ENCODE assay signal across 31 cellular contexts in the genomic region with DNA sequence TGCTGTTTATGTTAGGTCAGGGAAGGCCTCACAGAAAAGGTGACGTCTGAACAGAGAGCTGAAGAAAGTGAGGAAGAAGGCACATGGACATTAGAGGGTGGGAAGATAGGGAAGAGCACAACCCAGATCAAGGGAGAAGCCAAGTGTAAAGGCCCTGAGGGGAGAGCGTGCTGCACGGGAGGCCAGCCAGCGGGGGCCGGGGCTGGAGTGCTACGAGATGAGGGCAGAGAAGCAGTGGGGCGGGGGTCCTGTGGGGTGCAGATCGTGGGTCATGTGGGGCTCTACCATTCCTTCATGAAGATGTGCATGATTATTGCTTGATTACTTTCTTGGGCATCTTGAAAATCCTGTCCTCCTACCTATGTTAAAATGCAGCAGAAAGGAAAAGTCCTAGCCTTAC. TPM values are rescaled to one million over a fixed set of nuclear protein-coding genes. Genes with fewer than 3 reads are reported as not detected.
"Had no signal": no experiment of that assay in that cellular context is flagged by ENCODE, and none has a peak within 500 bp of the region (broad histone marks: within the 10 kb centered on the region; RNA-seq: fewer than 3 reads in every experiment).

No MANE protein-coding gene starts in this region.

- H3K27ac ChIP-seq: stomach, suprapubic skin, testis, thoracic aorta, thyroid gland, tibial artery, tibial nerve, transverse colon, upper lobe of left lung, upper lobe of right lung, uterus, vagina had no signal

- H3K36me3 ChIP-seq: suprapubic skin, thoracic aorta, thyroid gland, transverse colon, uterus had no signal

- H3K27me3 Mint-ChIP-seq: stimulated activated memory B cell treated with anti-CD40 and anti-IgM and Interleukin-4, amounts not matched to agents 10 μg/mL and 1 μg/mL and 100 μg/mL, for 72 hours; stimulated activated naive B cell treated with anti-CD40 and anti-IgM and Interleukin-4, amounts not matched to agents 10 μg/mL and 1 μg/mL and 100 μg/mL, for 72 hours; stimulated activated naive CD8-positive, alpha-beta T cell treated with anti-CD3 and anti-CD28 coated beads, Interleukin-15, amount 100 ng/mL, for 72 hours; stimulated activated naive CD8-positive, alpha-beta T cell treated with anti-CD3 and anti-CD28 coated beads, Interleukin-15, Interleukin-2, amounts not matched to agents 100 ng/mL and 50 ng/mL, for 24 hours; type B pancreatic cell had no signal

- H3K4me1 Mint-ChIP-seq: stimulated activated memory B cell treated with anti-CD40 and anti-IgM and Interleukin-4, amounts not matched to agents 10 μg/mL and 1 μg/mL and 100 μg/mL, for 72 hours; stimulated activated naive B cell treated with anti-CD40 and anti-IgM and Interleukin-4, amounts not matched to agents 10 μg/mL and 1 μg/mL and 100 μg/mL, for 72 hours had no signal

- FAIRE-seq: urothelium cell line had no signal

- H3K9me3 ChIP-seq: stomach, suprapubic skin, testis, thoracic aorta, thyroid gland, tibial artery, tibial nerve, transverse colon, upper lobe of left lung, upper lobe of right lung, uterus, vagina had no signal

- H3K9me3 Mint-ChIP-seq: stimulated activated effector memory CD8-positive, alpha-beta T cell treated with anti-CD3 and anti-CD28 coated beads, Interleukin-12 subunit alpha, Interleukin-12 subunit beta, amount 100 ng/mL, for 72 hours; stimulated activated memory B cell treated with anti-CD40 and anti-IgM and Interleukin-4, amounts not matched to agents 10 μg/mL and 1 μg/mL and 100 μg/mL, for 72 hours; stimulated activated naive B cell treated with anti-CD40 and anti-IgM and Interleukin-4, amounts not matched to agents 10 μg/mL and 1 μg/mL and 100 μg/mL, for 72 hours; stimulated activated naive CD8-positive, alpha-beta T cell treated with anti-CD3 and anti-CD28 coated beads, Interleukin-15, amount 100 ng/mL, for 72 hours; stimulated activated naive CD8-positive, alpha-beta T cell treated with anti-CD3 and anti-CD28 coated beads, Interleukin-15, Interleukin-2, amounts not matched to agents 100 ng/mL and 50 ng/mL, for 24 hours; type B pancreatic cell had no signal

- H3K27ac Mint-ChIP-seq: stimulated activated effector memory CD8-positive, alpha-beta T cell treated with anti-CD3 and anti-CD28 coated beads, Interleukin-12 subunit alpha, Interleukin-12 subunit beta, amount 100 ng/mL, for 72 hours; stimulated activated memory B cell treated with anti-CD40 and anti-IgM and Interleukin-4, amounts not matched to agents 10 μg/mL and 1 μg/mL and 100 μg/mL, for 72 hours; stimulated activated naive B cell treated with anti-CD40 and anti-IgM and Interleukin-4, amounts not matched to agents 10 μg/mL and 1 μg/mL and 100 μg/mL, for 72 hours; stimulated activated naive CD8-positive, alpha-beta T cell treated with anti-CD3 and anti-CD28 coated beads, Interleukin-15, Interleukin-2, amounts not matched to agents 100 ng/mL and 50 ng/mL, for 24 hours; type B pancreatic cell had no signal

- H3K4me3 ChIP-seq: stomach, suprapubic skin, testis, thoracic aorta, thyroid gland, tibial artery, tibial nerve, transverse colon, upper lobe of left lung, upper lobe of right lung, uterus, vagina had no signal

- H3K4me1 ChIP-seq: stomach, testis, thyroid gland, tibial artery, tibial nerve, upper lobe of left lung, upper lobe of right lung, uterus, vagina had no signal

- H3K27me3 ChIP-seq: stomach, suprapubic skin, testis, thyroid gland, tibial artery, tibial nerve, transverse colon, upper lobe of left lung, upper lobe of right lung, uterus, vagina had no signal

- DNase-seq: stimulated activated CD4-positive, alpha-beta T cell treated with anti-CD3 and anti-CD28 coated beads, Interleukin-2, amount 100 ng/mL, for 48 hours; stimulated activated CD4-positive, alpha-beta T cell treated with anti-CD3 and anti-CD28 coated beads, Interleukin-4, amount 100 ng/mL, for 1 hour; stimulated activated CD4-positive, alpha-beta T cell treated with anti-CD3 and anti-CD28 coated beads, Interleukin-4, amount 100 ng/mL, for 24 hours; stimulated activated CD4-positive, alpha-beta T cell treated with anti-CD3 and anti-CD28 coated beads, Interleukin-4, amount 100 ng/mL, for 4 hours; stimulated activated CD8-positive, alpha-beta memory T cell treated with anti-CD3 and anti-CD28 coated beads, Interleukin-4, amount 100 ng/mL, for 48 hours; stimulated activated naive B cell treated with anti-CD40 and anti-IgM and Interleukin-4, amounts not matched to agents 10 μg/mL and 1 μg/mL and 100 μg/mL, for 72 hours; stimulated activated naive CD4-positive, alpha-beta T cell; stimulated activated naive CD4-positive, alpha-beta T cell treated with Interleukin-2 at 50 U/mL for 16 hours; stimulated activated naive CD8-positive, alpha-beta T cell treated with anti-CD3 and anti-CD28 coated beads, Interleukin-15, amount 100 ng/mL, for 72 hours; stimulated activated naive CD8-positive, alpha-beta T cell treated with anti-CD3 and anti-CD28 coated beads, Interleukin-15, Interleukin-2, amounts not matched to agents 100 U/mL and 50 U/mL, for 24 hours; stomach; substantia nigra; testis; thyroid gland; tibial artery; transverse colon; trophoblast cell; upper lobe of right lung; uterus had no signal

- ATAC-seq: stimulated activated effector memory CD8-positive, alpha-beta T cell treated with anti-CD3 and anti-CD28 coated beads, Interleukin-12 subunit alpha, Interleukin-12 subunit beta, amount 100 ng/mL, for 72 hours; stimulated activated memory B cell treated with anti-CD40 and anti-IgM and Interleukin-4, amounts not matched to agents 10 μg/mL and 1 μg/mL and 100 μg/mL, for 72 hours; stimulated activated naive B cell treated with anti-CD40 and anti-IgM and Interleukin-4, amounts not matched to agents 10 μg/mL and 1 μg/mL and 100 μg/mL, for 72 hours; stimulated activated naive CD8-positive, alpha-beta T cell treated with anti-CD3 and anti-CD28 coated beads, Interleukin-15, amount 100 ng/mL, for 72 hours; stimulated activated naive CD8-positive, alpha-beta T cell treated with anti-CD3 and anti-CD28 coated beads, Interleukin-15, Interleukin-2, amounts not matched to agents 100 U/mL and 50 U/mL, for 24 hours; upper lobe of right lung had no signal

- H3K4me3 Mint-ChIP-seq: stimulated activated effector memory CD8-positive, alpha-beta T cell treated with anti-CD3 and anti-CD28 coated beads, Interleukin-12 subunit alpha, Interleukin-12 subunit beta, amount 100 ng/mL, for 72 hours; stimulated activated memory B cell treated with anti-CD40 and anti-IgM and Interleukin-4, amounts not matched to agents 10 μg/mL and 1 μg/mL and 100 μg/mL, for 72 hours; stimulated activated naive B cell treated with anti-CD40 and anti-IgM and Interleukin-4, amounts not matched to agents 10 μg/mL and 1 μg/mL and 100 μg/mL, for 72 hours; stimulated activated naive CD8-positive, alpha-beta T cell treated with anti-CD3 and anti-CD28 coated beads, Interleukin-15, amount 100 ng/mL, for 72 hours; stimulated activated naive CD8-positive, alpha-beta T cell treated with anti-CD3 and anti-CD28 coated beads, Interleukin-15, Interleukin-2, amounts not matched to agents 100 ng/mL and 50 ng/mL, for 24 hours; type B pancreatic cell had no signal

RNA-seq across cellular contexts. Expression of a gene that starts 50.8 kb away (rescaled TPM):
- total RNA-seq: subcutaneous adipose tissue, thoracic aorta, thyroid gland, tibial nerve, upper lobe of right lung, ureter, vagina had no signal
